21 cellular contexts compared by ENCODE assay signal in genomic region chr6:136534268-136534667, GRCh38.
"Had no signal": no experiment of that assay in that cellular context is flagged by ENCODE, and none has a peak within 500 bp of the region (broad histone marks: within the 10 kb centered on the region; RNA-seq: fewer than 3 reads in every experiment).

No MANE protein-coding gene starts in this region.

- H3K4me3 ChIP-seq: colonic mucosa, prostate gland, skin epidermis, spleen, testis, tibial artery had no signal

- ATAC-seq: left colon; naive thymus-derived CD4-positive, alpha-beta T cell; right cardiac atrium; stimulated activated memory B cell treated with anti-CD40 and anti-IgM and Interleukin-4, amounts not matched to agents 10 μg/mL and 1 μg/mL and 100 μg/mL, for 72 hours; stimulated activated naive CD8-positive, alpha-beta T cell treated with anti-CD3 and anti-CD28 coated beads, Interleukin-15, Interleukin-2, amounts not matched to agents 100 U/mL and 50 U/mL, for 24 hours had no signal

- H3K36me3 ChIP-seq: colonic mucosa, prostate gland, spleen, tibial artery had no signal

- H3K9me3 ChIP-seq: colonic mucosa, prostate gland, spleen, testis, tibial artery had no signal

- DNase-seq: colonic mucosa; effector memory CD4-positive, alpha-beta T cell; hypothalamus; immature natural killer cell; islet precursor cell; kidney glomerular epithelial cell; left colon; mesenchymal stem cell; midbrain; naive thymus-derived CD4-positive, alpha-beta T cell; nucleus accumbens; right cardiac atrium; spleen; stimulated activated CD4-positive, alpha-beta T cell treated with anti-CD3 and anti-CD28 coated beads, Interleukin-4, amount 100 ng/mL, for 4 hours; stimulated activated naive CD8-positive, alpha-beta T cell treated with anti-CD3 and anti-CD28 coated beads, Interleukin-15, Interleukin-2, amounts not matched to agents 100 U/mL and 50 U/mL, for 24 hours; substantia nigra; testis; tibial artery had no signal

- H3K27ac ChIP-seq: colonic mucosa, prostate gland, skin epidermis, spleen, testis, tibial artery had no signal

- H3K4me1 ChIP-seq: colonic mucosa, prostate gland, spleen, testis, tibial artery had no signal

- H3K27me3 ChIP-seq: colonic mucosa, spleen, testis, tibial artery had no signal
